ENCODE assay signal across 30 cellular contexts in genomic region chr6:14775528-14775927, GRCh38.
DNase-seq lines count a peak whose midpoint lies in the region; ATAC-seq and TF ChIP-seq lines count a peak whose summit lies in the region.
"Had no signal": no experiment of that assay in that cellular context is flagged by ENCODE, and none has a peak within 500 bp of the region (broad histone marks: within the 10 kb centered on the region; RNA-seq: fewer than 3 reads in every experiment).

No MANE protein-coding gene starts in this region.

- peaks cover 11 to 14% of the 10 kb centered on the region in 2 donors for H3K27me3 Mint-ChIP-seq in natural killer cell treated with Interleukin-12 subunit alpha and Interleukin-12 subunit beta and Interleukin-15 and Interleukin-18, amount 100 ng/mL, for 72 hours
- H3K27me3 Mint-ChIP-seq: brain; naive thymus-derived CD4-positive, alpha-beta T cell had no signal

- TF ChIP-seq CTCF in LNCaP clone FGC (IDR thresholded peaks at IDR 0.05; ENCODE audit: control insufficient read depth, extremely low read depth, insufficient read depth) = no peak
- TF ChIP-seq CTCF in epithelial cell of esophagus (IDR thresholded peaks at IDR 0.05; ENCODE audit: insufficient read depth, low read depth, low read length, missing control alignments) = no peak
- no peak for TF ChIP-seq CTCF in coronary artery (IDR thresholded peaks at IDR 0.05)

- no peaks in the 10 kb centered on the region for H3K9me3 Mint-ChIP-seq in natural killer cell treated with Interleukin-12 subunit alpha and Interleukin-12 subunit beta and Interleukin-15 and Interleukin-18, amount 100 ng/mL, for 72 hours

- H3K4me3 Mint-ChIP-seq in natural killer cell treated with Interleukin-12 subunit alpha and Interleukin-12 subunit beta and Interleukin-15 and Interleukin-18, amount 100 ng/mL, for 72 hours = no peak overlapping the region
- H3K4me3 Mint-ChIP-seq: activated CD4-positive, alpha-beta memory T cell treated with anti-CD3 and anti-CD28 coated beads, Interleukin-2, amount 10 ng/mL, durations not matched to agents 7 days and 5 days; brain; H9; naive thymus-derived CD4-positive, alpha-beta T cell had no signal

- no peak overlapping the region for H3K4me3 ChIP-seq in LNCaP clone FGC (ENCODE audit: low read depth, low read length)
- no peak overlapping the region for H3K4me3 ChIP-seq in epithelial cell of esophagus (ENCODE audit: low read length)
- H3K4me3 ChIP-seq in coronary artery = no peak overlapping the region
- H3K4me3 ChIP-seq: adrenal gland, dorsolateral prefrontal cortex, gastrocnemius medialis, lung, PC-9, stomach, vagina had no signal

- DNase-seq in NCI-H187 treated with DMSO at 0.1 percent for 48 hours (lab: John Stamatoyannopoulos, UW) = peak; percentile 17
- DNase-seq in NCI-H187 (lab: John Stamatoyannopoulos, UW) = no peak
- DNase-seq in LNCaP clone FGC (ENCODE audit: low read depth) = peak; percentile 90
- DNase-seq in NCI-H2196 treated with DMSO at 0.1 percent for 48 hours (lab: John Stamatoyannopoulos, UW; ENCODE audit: unreplicated experiment) = peak; percentile 8
- peak; percentile 15 for DNase-seq in epithelial cell of esophagus (ENCODE audit: low read depth)
- no peak for DNase-seq in dermis blood vessel endothelial cell
- DNase-seq in natural killer cell treated with Interleukin-12 subunit alpha and Interleukin-12 subunit beta and Interleukin-15 and Interleukin-18, amount 100 ng/mL, for 72 hours (ENCODE audit: low spot score) = no peak
- DNase-seq in coronary artery (ENCODE audit: low spot score) = no peak
- DNase-seq: activated CD4-positive, alpha-beta memory T cell treated with anti-CD3 and anti-CD28 coated beads, Interleukin-2, amount 10 ng/mL, durations not matched to agents 7 days and 5 days; activated CD8-positive, alpha-beta memory T cell treated with anti-CD3 and anti-CD28 coated beads, Interleukin-2, amount 50 U/mL, for 4 hours; activated naive CD4-positive, alpha-beta T cell treated with Interleukin-2 at 50 U/mL for 16 hours; adrenal gland; Calu3; cerebellar nuclear complex; dorsolateral prefrontal cortex; EL; gastrocnemius medialis; H9; kidney glomerular epithelial cell; naive thymus-derived CD4-positive, alpha-beta T cell; NCI-H146; NCI-H524; right cardiac atrium; SK-N-SH; stimulated activated CD4-positive, alpha-beta T cell treated with anti-CD3 and anti-CD28 coated beads, Interleukin-2, amount 100 ng/mL, for 24 hours; stomach had no signal

- H3K27ac ChIP-seq in coronary artery = no peak overlapping the region
- H3K27ac ChIP-seq: adrenal gland, dorsolateral prefrontal cortex, gastrocnemius medialis, PC-9, stomach, vagina had no signal

- no peaks in the 10 kb centered on the region for H3K4me1 Mint-ChIP-seq in natural killer cell treated with Interleukin-12 subunit alpha and Interleukin-12 subunit beta and Interleukin-15 and Interleukin-18, amount 100 ng/mL, for 72 hours (ENCODE audit: low read depth in 2 of 2)
- H3K4me1 Mint-ChIP-seq: activated CD4-positive, alpha-beta memory T cell treated with anti-CD3 and anti-CD28 coated beads, Interleukin-2, amount 10 ng/mL, durations not matched to agents 7 days and 5 days; naive thymus-derived CD4-positive, alpha-beta T cell had no signal

- H3K36me3 Mint-ChIP-seq in natural killer cell treated with Interleukin-12 subunit alpha and Interleukin-12 subunit beta and Interleukin-15 and Interleukin-18, amount 100 ng/mL, for 72 hours = no peaks in the 10 kb centered on the region
- H3K36me3 Mint-ChIP-seq: brain had no signal

- ATAC-seq in natural killer cell treated with Interleukin-12 subunit alpha and Interleukin-12 subunit beta and Interleukin-15 and Interleukin-18, amount 100 ng/mL, for 72 hours = no peak
- ATAC-seq: gastrocnemius medialis; naive thymus-derived CD4-positive, alpha-beta T cell had no signal

- no peak overlapping the region for H3K27ac Mint-ChIP-seq in natural killer cell treated with Interleukin-12 subunit alpha and Interleukin-12 subunit beta and Interleukin-15 and Interleukin-18, amount 100 ng/mL, for 72 hours
- H3K27ac Mint-ChIP-seq: activated CD4-positive, alpha-beta memory T cell treated with anti-CD3 and anti-CD28 coated beads, Interleukin-2, amount 10 ng/mL, durations not matched to agents 7 days and 5 days; brain; naive thymus-derived CD4-positive, alpha-beta T cell had no signal

Comparison
In these comparisons a context has a peak if more than half of its experiments do, and no peak if none do; other contexts are left out.
1. DNase-seq: peak in NCI-H187 treated with DMSO at 0.1 percent for 48 hours (single experiment), LNCaP clone FGC (single experiment), NCI-H2196 treated with DMSO at 0.1 percent for 48 hours (single experiment) and epithelial cell of esophagus (single experiment); none in NCI-H187 (0 of 2), dermis blood vessel endothelial cell (single experiment), natural killer cell treated with Interleukin-12 subunit alpha and Interleukin-12 subunit beta and Interleukin-15 and Interleukin-18, amount 100 ng/mL, for 72 hours (single experiment) and coronary artery (single experiment).